ENCODE assay signal across 13 cellular contexts in genomic region chr15:32774022-32774421, GRCh38. TPM values are rescaled to one million over a fixed set of nuclear protein-coding genes. Genes with fewer than 3 reads are reported as not detected.
A peak's percentile ranks its signal among the peaks of the same experiment; 100 is the strongest.
DNase-seq lines count a peak whose midpoint lies in the region; ATAC-seq and TF ChIP-seq lines count a peak whose summit lies in the region.
"Had no signal": no experiment of that assay in that cellular context is flagged by ENCODE, and none has a peak within 500 bp of the region (broad histone marks: within the 10 kb centered on the region; RNA-seq: fewer than 3 reads in every experiment).

No MANE protein-coding gene starts in this region.

- no peaks in the 10 kb centered on the region for H3K79me1 ChIP-seq in mesenchymal stem cell (replicated peaks; ENCODE audit: low read length, poor library complexity, severe bottlenecking)

- H3K14ac ChIP-seq in mesenchymal stem cell (ENCODE audit: low read length in 2 of 2): no peak overlapping the region

- no peak overlapping the region for H2AK5ac ChIP-seq in mesenchymal stem cell (ENCODE audit: low read length, severe bottlenecking)

- H3K4ac ChIP-seq in mesenchymal stem cell (ENCODE audit: low read depth in 1 of 2, low read length in 2 of 2): no peak overlapping the region

- H4K8ac ChIP-seq in mesenchymal stem cell (ENCODE audit: low read length): no peak overlapping the region

- H2BK12ac ChIP-seq in mesenchymal stem cell (ENCODE audit: low read length in 2 of 2): no peak overlapping the region

- no peak for ATAC-seq in GM18519 (IDR thresholded peaks at IDR 0.05; ENCODE audit: low FRiP score, unreplicated experiment)
- no peak for ATAC-seq in HG02588 (IDR thresholded peaks at IDR 0.05; ENCODE audit: unreplicated experiment)
- ATAC-seq: pancreas had no signal

- no peak overlapping the region for H3K18ac ChIP-seq in mesenchymal stem cell (ENCODE audit: low read depth in 1 of 2, low read length in 2 of 2)

- no peak overlapping the region for H2BK5ac ChIP-seq in mesenchymal stem cell (ENCODE audit: low read depth, low read length, poor library complexity, severe bottlenecking)

- H3K4me1 ChIP-seq in mesenchymal stem cell (ENCODE audit: control insufficient read depth, insufficient read depth, low read depth, low read length): peaks cover 4% of the 10 kb centered on the region
- H3K4me1 ChIP-seq: pancreas had no signal

- H3K9ac ChIP-seq in mesenchymal stem cell (ENCODE audit: low read length): no peak overlapping the region

- H3K23ac ChIP-seq in mesenchymal stem cell (ENCODE audit: low read length in 2 of 2): no peak overlapping the region

- no peak for TF ChIP-seq POLR2A in lower leg skin (IDR thresholded peaks at IDR 0.05)

- in situ Hi-C loops in astrocyte of the cerebellum (cut with HindIII; ENCODE audit: low sequenced_read_pairs): no loop called here

- no peak overlapping the region for H2AFZ ChIP-seq in mesenchymal stem cell (ENCODE audit: low read depth, low read length)

- peak; percentile 59 for DNase-seq in AG09319 (ENCODE audit: extremely low read depth, low read depth)
- DNase-seq in HT1080 (ENCODE audit: low read depth): peak; percentile 97
- peak; percentile 74 for DNase-seq in astrocyte of the cerebellum (ENCODE audit: low read depth)
- peak; percentile 93 for DNase-seq in mesenchymal stem cell
- no peak for DNase-seq in lower leg skin (ENCODE audit: low spot score in 2 of 2)
- DNase-seq in 8988T: no peak
- DNase-seq: CD4-positive, alpha-beta memory T cell; effector CD4-positive, alpha-beta T cell; NCI-H345; pancreas; RPMI8226 had no signal

- H3K36me3 ChIP-seq in mesenchymal stem cell (ENCODE audit: control insufficient read depth in 1 of 2, insufficient read depth in 2 of 2, low read depth in 1 of 2, low read length in 2 of 2): peaks cover 0 to 21% of the 10 kb centered on the region in 2 experiments
- H3K36me3 ChIP-seq: pancreas had no signal

- 13% methylated on average over 3 of the region's 4 CpGs for WGBS in mesenchymal stem cell
- 88 to 93% methylated on average over 4 of the region's 4 CpGs for WGBS in lower leg skin, 2 donors

- no peak overlapping the region for H4K91ac ChIP-seq in mesenchymal stem cell (ENCODE audit: low read length)

- intact Hi-C loops in lower leg skin (cut with DNase I; ENCODE audit: low total_unique reads): no loop called here

- H3K4me2 ChIP-seq in mesenchymal stem cell (ENCODE audit: low read length, poor library complexity, severe bottlenecking): no peak overlapping the region

- no peaks in the 10 kb centered on the region for H3K27me3 ChIP-seq in mesenchymal stem cell (ENCODE audit: control insufficient read depth in 1 of 2, insufficient read depth in 1 of 2, low read length in 2 of 2)
- H3K27me3 ChIP-seq: pancreas had no signal

- peaks cover 7% of the 10 kb centered on the region for H3K9me3 ChIP-seq in mesenchymal stem cell (ENCODE audit: control insufficient read depth, low read length)
- H3K9me3 ChIP-seq: pancreas had no signal

- H3K27ac ChIP-seq in mesenchymal stem cell (ENCODE audit: low read length, poor library complexity, severe bottlenecking): no peak overlapping the region
- H3K27ac ChIP-seq: pancreas had no signal

- no peak overlapping the region for H2BK120ac ChIP-seq in mesenchymal stem cell (ENCODE audit: low read depth, low read length)

- H3K4me3 ChIP-seq in astrocyte of the cerebellum (ENCODE audit: low read depth, low read length) (no peak overlapping the region), mesenchymal stem cell (ENCODE audit: insufficient read depth in 1 of 2, low read depth in 1 of 2, low read length in 2 of 2) (no peak overlapping the region), lower leg skin (ENCODE audit: low read depth, poor library complexity, severe bottlenecking) (no peak overlapping the region)
- H3K4me3 ChIP-seq: pancreas had no signal

- TF ChIP-seq CTCF in AG09319 (IDR thresholded peaks at IDR 0.05; ENCODE audit: low read depth, low read length) (no peak), astrocyte of the cerebellum (IDR thresholded peaks at IDR 0.05; ENCODE audit: low read depth, low read length, missing control alignments) (no peak), lower leg skin (IDR thresholded peaks at IDR 0.05) (no peak)

- no peak overlapping the region for H2BK15ac ChIP-seq in mesenchymal stem cell (ENCODE audit: low read depth, poor library complexity, severe bottlenecking)

RNA-seq across cellular contexts. Expression of gene GREM1, which starts 56.2 kb away (rescaled TPM):
- not detected in 2 replicates for total RNA-seq in HT1080 (2014; rRNA removed; shearing (Covaris generic))
- polyA plus RNA-seq in HT1080 (2015; cell fraction: cytosol; rRNA removed): not detected in 2 replicates
- 0.05 TPM in 1 of 2 replicates, not detected in the other for polyA plus RNA-seq in HT1080 (2015; cell fraction: nucleus; rRNA removed)
- polyA plus RNA-seq in mesenchymal stem cell (2013, experiment 1 of 2): 20.7 TPM
- polyA plus RNA-seq in mesenchymal stem cell (2013, experiment 2 of 2): 22.2 TPM
- total RNA-seq in lower leg skin: 1 to 10 TPM; 1.2 to 5.5 (median 2.4) TPM
- total RNA-seq: CD4-positive, alpha-beta memory T cell had no signal
- polyA plus RNA-seq: CD4-positive, alpha-beta memory T cell had no signal

Comparison
In these comparisons a context has a peak if more than half of its experiments do, and no peak if none do; other contexts are left out.
1. DNase-seq: peak in AG09319 (single experiment), HT1080 (single experiment), astrocyte of the cerebellum (single experiment) and mesenchymal stem cell (single experiment); none in lower leg skin (0 of 2) and 8988T (single experiment).